In genomic region chr16:11575223-11575589, GRCh38 we compare ENCODE assay signal across 16 cellular contexts. TPM values are rescaled to one million over a fixed set of nuclear protein-coding genes. Genes with fewer than 3 reads are reported as not detected.
DNase-seq lines count a peak whose midpoint lies in the region; ATAC-seq and TF ChIP-seq lines count a peak whose summit lies in the region.
"Had no signal": no experiment of that assay in that cellular context is flagged by ENCODE, and none has a peak within 500 bp of the region (broad histone marks: within the 10 kb centered on the region; RNA-seq: fewer than 3 reads in every experiment).

No MANE protein-coding gene starts in this region.

- no peak for TF ChIP-seq RAD21 in SK-N-SH (IDR thresholded peaks at IDR 0.05; ENCODE audit: low read length)

- TF ChIP-seq POLR2A in spleen (IDR thresholded peaks at IDR 0.05) = no peak

- TF ChIP-seq CTCF in CD14-positive monocyte (IDR thresholded peaks at IDR 0.05) (no peak), DND-41 (IDR thresholded peaks at IDR 0.05; ENCODE audit: borderline replicate concordance, extremely low read depth, low read length, poor library complexity, severe bottlenecking) (no peak), spleen (IDR thresholded peaks at IDR 0.05 in 8 of 11, conservative IDR thresholded peaks at IDR 0.05 in 3 of 11) (no peak), SK-N-SH (IDR thresholded peaks at IDR 0.05) (no peak)

- no peak overlapping the region for H2AFZ ChIP-seq in DND-41 (ENCODE audit: low read depth, low read length)
- no peak overlapping the region for H2AFZ ChIP-seq in SK-N-SH (ENCODE audit: low read depth)
- H2AFZ ChIP-seq: parathyroid adenoma had no signal

- ATAC-seq in DND-41 (ENCODE audit: insufficient read depth, low read depth) = 0 out of 3 replicates have a peak, but pooled peaks have one; percentile 17

- H3K36me3 ChIP-seq in DND-41 (ENCODE audit: insufficient read depth, low read length) (no peaks in the 10 kb centered on the region), spleen (peaks cover 0 to 49% (median 0%) of the 10 kb centered on the region in 6 donors), SK-N-SH (replicated peaks in 1 of 2; ENCODE audit: control insufficient read depth in 1 of 2, insufficient read depth in 2 of 2, low read length in 1 of 2) (no peaks in the 10 kb centered on the region)
- H3K36me3 ChIP-seq: colonic mucosa had no signal

- 83 to 90% (median 86%) methylated on average over 7 of the region's 7 CpGs for WGBS in spleen, 5 donors
- WGBS in SK-N-SH (ENCODE audit: low lambda C conversion rate) = over 99% methylated on average over 7 of the region's 7 CpGs

- no peaks in the 10 kb centered on the region for H3K9me2 ChIP-seq in SK-N-SH

- no peak overlapping the region for H3K9ac ChIP-seq in DND-41 (ENCODE audit: low read depth, low read length)
- H3K9ac ChIP-seq in SK-N-SH = no peak overlapping the region
- H3K9ac ChIP-seq: parathyroid adenoma had no signal

- no peak overlapping the region for H3K4me2 ChIP-seq in DND-41 (ENCODE audit: insufficient read depth, low read length)
- no peak overlapping the region for H3K4me2 ChIP-seq in SK-N-SH

- no peaks in the 10 kb centered on the region for H3F3A ChIP-seq in SK-N-SH (replicated peaks; ENCODE audit: insufficient read depth)

- POLR2A ChIA-PET in SK-N-SH (lab: Yijun Ruan, JAX) = no interaction called here

- peaks cover 2 to 73% (median 34%) of the 10 kb centered on the region in 3 donors for H3K27me3 Mint-ChIP-seq in CD14-positive monocyte (ENCODE audit: low read depth in 3 of 3)
- peaks cover 3% of the 10 kb centered on the region for H3K27me3 Mint-ChIP-seq in activated naive CD8-positive, alpha-beta T cell treated with anti-CD3 and anti-CD28 coated beads for 36 hours

- H3K9me3 Mint-ChIP-seq in CD14-positive monocyte = no peaks in the 10 kb centered on the region
- peaks cover 10% of the 10 kb centered on the region for H3K9me3 Mint-ChIP-seq in activated naive CD8-positive, alpha-beta T cell treated with anti-CD3 and anti-CD28 coated beads for 36 hours

- peak overlapping the region; percentile 31 to 54 for H3K4me3 Mint-ChIP-seq in CD14-positive monocyte
- peak overlapping the region; percentile 64 for H3K4me3 Mint-ChIP-seq in activated naive CD8-positive, alpha-beta T cell treated with anti-CD3 and anti-CD28 coated beads for 36 hours

- H3K4me1 ChIP-seq in DND-41 (ENCODE audit: insufficient read depth, low read length) = 0 out of 2 replicates have a peak, but pooled peaks cover 3% of the 10 kb centered on the region
- peaks cover 42 to 99% (median 95%) of the 10 kb centered on the region in 6 donors for H3K4me1 ChIP-seq in spleen
- peaks cover 0 to 4% of the 10 kb centered on the region in 2 experiments; a peak in 1 of 4 replicates for H3K4me1 ChIP-seq in SK-N-SH (ENCODE audit: control insufficient read depth in 1 of 2, insufficient read depth in 2 of 2, low read depth in 1 of 2, low read length in 1 of 2)
- H3K4me1 ChIP-seq: colonic mucosa had no signal

- no peaks in the 10 kb centered on the region for H3K9me3 ChIP-seq in DND-41 (ENCODE audit: insufficient read depth, low read length, severe bottlenecking)
- no peaks in the 10 kb centered on the region for H3K9me3 ChIP-seq in spleen
- no peaks in the 10 kb centered on the region for H3K9me3 ChIP-seq in SK-N-SH
- H3K9me3 ChIP-seq: colonic mucosa had no signal

- peak; percentile 17 for DNase-seq in CD14-positive monocyte (ENCODE audit: low spot score)
- no peak for DNase-seq in DND-41
- DNase-seq in activated naive CD8-positive, alpha-beta T cell treated with anti-CD3 and anti-CD28 coated beads for 36 hours = no peak
- DNase-seq in spleen = peak; percentile 52
- DNase-seq in mucosa of gallbladder (ENCODE audit: low spot score) = no peak
- no peak for DNase-seq in DMS53 (lab: John Stamatoyannopoulos, UW)
- no peak for DNase-seq in SK-N-SH
- no peak for DNase-seq in NCI-H2171 (lab: John Stamatoyannopoulos, UW)
- DNase-seq: C1 segment of cervical spinal cord, colonic mucosa, MG63, midbrain, NCI-H1930, T1000 had no signal

- H3K79me2 ChIP-seq in DND-41 (ENCODE audit: insufficient read depth, low read length) = no peaks in the 10 kb centered on the region
- peaks cover 85% of the 10 kb centered on the region; the same call in 1 of the 2 replicates for H3K79me2 ChIP-seq in SK-N-SH (ENCODE audit: insufficient read depth)

- H3K36me3 Mint-ChIP-seq in CD14-positive monocyte = peaks cover 22 to 57% of the 10 kb centered on the region in 2 donors
- H3K36me3 Mint-ChIP-seq in activated naive CD8-positive, alpha-beta T cell treated with anti-CD3 and anti-CD28 coated beads for 36 hours = peaks cover 72% of the 10 kb centered on the region

- TF ChIP-seq EP300 in SK-N-SH (IDR thresholded peaks at IDR 0.05; ENCODE audit: borderline replicate concordance in 1 of 2, low read depth in 1 of 2, low read length in 1 of 2) = no peak

- H3K27ac ChIP-seq in DND-41 (ENCODE audit: low read length) = no peak overlapping the region
- H3K27ac ChIP-seq in spleen = peak overlapping the region in 3 of 8 donors; percentile 19 to 56 (median 39)
- no peak overlapping the region for H3K27ac ChIP-seq in SK-N-SH (ENCODE audit: low read depth in 2 of 2, low read length in 1 of 2)
- H3K27ac ChIP-seq: colonic mucosa, epithelial cell of prostate, parathyroid adenoma had no signal

- CTCF ChIA-PET in SK-N-SH (lab: Yijun Ruan, JAX) = interaction anchor here (1.1 kb wide), 1 partner anchor 12 kb away, joined by 3 read pairs; no protein-coding TSS in a partner anchor

- peaks cover 65% of the 10 kb centered on the region for H3K4me1 Mint-ChIP-seq in CD14-positive monocyte
- peaks cover 78% of the 10 kb centered on the region for H3K4me1 Mint-ChIP-seq in activated naive CD8-positive, alpha-beta T cell treated with anti-CD3 and anti-CD28 coated beads for 36 hours

- no peaks in the 10 kb centered on the region for H3K27me3 ChIP-seq in DND-41 (ENCODE audit: insufficient read depth, low read length, poor library complexity)
- no peaks in the 10 kb centered on the region for H3K27me3 ChIP-seq in spleen (replicated peaks in 1 of 7)
- no peaks in the 10 kb centered on the region for H3K27me3 ChIP-seq in SK-N-SH (ENCODE audit: insufficient read depth)
- H3K27me3 ChIP-seq: colonic mucosa, MG63 had no signal

- intact Hi-C loops in CD14-positive monocyte (cut with micrococcal nuclease) (loop anchor here (5.0 kb wide), 2 partner anchors 37 to 57 kb away; no protein-coding TSS in a partner anchor), spleen (cut with DNase I; ENCODE audit: low total_unique reads) (no loop called here)

- no peak overlapping the region for H3K4me3 ChIP-seq in DND-41 (ENCODE audit: low read depth in 1 of 2, low read length in 2 of 2)
- no peak overlapping the region for H3K4me3 ChIP-seq in spleen
- no peak overlapping the region for H3K4me3 ChIP-seq in SK-N-SH (ENCODE audit: low read depth in 2 of 2, low read length in 1 of 2)
- H3K4me3 ChIP-seq: colonic mucosa, MG63 had no signal

- H3K27ac Mint-ChIP-seq in CD14-positive monocyte = peak overlapping the region in 4 of 7 donors; percentile 25 to 65 (median 40)
- peak overlapping the region; percentile 87 for H3K27ac Mint-ChIP-seq in activated naive CD8-positive, alpha-beta T cell treated with anti-CD3 and anti-CD28 coated beads for 36 hours

- H4K20me1 ChIP-seq in DND-41 (ENCODE audit: insufficient read depth, low read length) (peaks cover 8% of the 10 kb centered on the region), SK-N-SH (ENCODE audit: insufficient read depth) (peaks cover 16% of the 10 kb centered on the region; the same call in 1 of the 2 replicates)

TF ChIP-seq in SK-N-SH, 30 proteins besides CTCF, POLR2A, EP300 and RAD21:
- TF ChIP-seq GATA2 (CRISPR knock-in tag; IDR thresholded peaks at IDR 0.05) (no peak), POLR2AphosphoS5 (IDR thresholded peaks at IDR 0.05; ENCODE audit: low read depth, low read length) (no peak), MEF2A (IDR thresholded peaks at IDR 0.05; ENCODE audit: borderline replicate concordance, low read depth) (no peak), NFIC (IDR thresholded peaks at IDR 0.05; ENCODE audit: borderline replicate concordance) (no peak)

RNA-seq across cellular contexts. Expression of gene LITAF, which starts 11.5 kb away (rescaled TPM):
- polyA plus RNA-seq in CD14-positive monocyte (100 to 1,000 TPM in 1 of 2 donors, 10 to 100 TPM in 1; 69.0 to 118 TPM), spleen (10 to 100 TPM; 55.8 to 87.4 (median 58.9) TPM), SK-N-SH (2012; rRNA removed) (26.6 and 45.7 TPM in 2 replicates)
- 100 to 1,000 TPM; 127 to 130 TPM for total RNA-seq in activated naive CD8-positive, alpha-beta T cell treated with anti-CD3 and anti-CD28 coated beads for 36 hours
- total RNA-seq in spleen (100 to 1,000 TPM; 114 to 312 (median 190) TPM), mucosa of gallbladder (121 TPM)
- polyA plus RNA-seq in SK-N-SH (2012; cell fraction: cytosol; rRNA removed) = 30.2 and 34.1 TPM in 2 replicates
- polyA plus RNA-seq in SK-N-SH (2012; cell fraction: nucleus; rRNA removed) = 12.8 and 22.5 TPM in 2 replicates

Comparison
In these comparisons a context has a peak if more than half of its experiments do, and no peak if none do; other contexts are left out.
1. DNase-seq: peak in CD14-positive monocyte (single experiment) and spleen (single experiment); none in DND-41 (single experiment), activated naive CD8-positive, alpha-beta T cell treated with anti-CD3 and anti-CD28 coated beads for 36 hours (single experiment), mucosa of gallbladder (single experiment), DMS53 (single experiment), SK-N-SH (single experiment) and NCI-H2171 (single experiment).